2 cellular contexts compared by ENCODE assay signal in the genomic region with DNA sequence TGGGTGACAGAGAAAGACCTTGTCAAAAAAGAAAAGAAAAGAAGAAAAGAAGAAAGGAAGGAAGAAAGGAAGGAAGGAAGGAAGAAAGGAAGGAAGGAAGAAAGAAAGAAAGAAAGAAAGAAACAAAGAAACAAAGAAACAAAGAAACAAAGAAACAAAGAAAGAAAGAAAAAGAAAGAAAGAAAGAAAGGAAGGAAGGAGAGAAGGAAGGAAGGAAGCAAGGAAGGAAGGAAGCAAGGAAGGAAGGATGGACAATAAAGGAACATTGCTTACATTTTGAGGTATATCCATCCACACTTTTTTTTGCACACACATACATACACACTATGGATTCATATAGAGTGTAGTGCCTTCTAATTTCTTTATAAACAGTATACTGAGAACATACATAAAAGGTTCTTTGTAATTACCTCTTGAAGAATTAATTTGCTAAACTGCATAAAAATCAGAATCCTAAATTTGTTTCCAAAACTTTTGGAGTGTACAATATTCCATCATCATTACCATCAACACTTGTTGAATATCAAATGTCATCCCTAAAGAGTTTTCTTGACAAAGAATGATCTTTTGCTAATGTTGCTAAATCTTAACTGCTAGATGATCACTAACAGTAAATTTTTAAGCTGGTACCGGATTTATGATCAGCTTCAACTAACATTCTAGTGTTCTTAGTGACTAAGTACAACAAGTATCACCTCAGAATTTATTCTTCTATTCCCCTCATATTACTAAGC.
A peak's percentile ranks its signal among the peaks of the same experiment; 100 is the strongest.
TF ChIP-seq lines count a peak whose summit lies in the region.

No MANE protein-coding gene starts in this region.

TF ChIP-seq in HepG2, 621 proteins besides CTCF, POLR2A, EP300 and RAD21:
- peak; percentile 77; the same call in 1 of the 2 replicates for TF ChIP-seq ZNF512 (CRISPR knock-in tag; IDR thresholded peaks at IDR 0.05)
- TF ChIP-seq KLF16 (CRISPR knock-in tag; IDR thresholded peaks at IDR 0.05): no peak

TF ChIP-seq in endothelial cell of umbilical vein, 7 proteins besides CTCF, POLR2A, EP300 and RAD21:
- TF ChIP-seq FOS (IDR thresholded peaks at IDR 0.05; ENCODE audit: borderline replicate concordance, insufficient read depth, low read length): no peak
- TF ChIP-seq POLR2AphosphoS5 (IDR thresholded peaks at IDR 0.05; ENCODE audit: insufficient read depth, low read depth, low read length): no peak
- no peak for TF ChIP-seq JUN (IDR thresholded peaks at IDR 0.05; ENCODE audit: borderline replicate concordance, insufficient read depth, insufficient read length, low read depth)
- TF ChIP-seq, protein P1, sequence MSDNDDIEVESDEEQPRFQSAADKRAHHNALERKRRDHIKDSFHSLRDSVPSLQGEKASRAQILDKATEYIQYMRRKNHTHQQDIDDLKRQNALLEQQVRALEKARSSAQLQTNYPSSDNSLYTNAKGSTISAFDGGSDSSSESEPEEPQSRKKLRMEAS (IDR thresholded peaks at IDR 0.05; ENCODE audit: insufficient read depth, insufficient read length): no peak
- TF ChIP-seq EZH2 (IDR thresholded peaks at IDR 0.05; ENCODE audit: borderline replicate concordance, low read depth, low read length, severe bottlenecking): no peak
- TF ChIP-seq GATA2 (IDR thresholded peaks at IDR 0.05; ENCODE audit: insufficient read depth, insufficient read length, low read depth, low read length): no peak
- TF ChIP-seq MYC (IDR thresholded peaks at IDR 0.05; ENCODE audit: low read depth, low read length): no peak
